11 cellular contexts compared by ENCODE assay signal in the genomic region with DNA sequence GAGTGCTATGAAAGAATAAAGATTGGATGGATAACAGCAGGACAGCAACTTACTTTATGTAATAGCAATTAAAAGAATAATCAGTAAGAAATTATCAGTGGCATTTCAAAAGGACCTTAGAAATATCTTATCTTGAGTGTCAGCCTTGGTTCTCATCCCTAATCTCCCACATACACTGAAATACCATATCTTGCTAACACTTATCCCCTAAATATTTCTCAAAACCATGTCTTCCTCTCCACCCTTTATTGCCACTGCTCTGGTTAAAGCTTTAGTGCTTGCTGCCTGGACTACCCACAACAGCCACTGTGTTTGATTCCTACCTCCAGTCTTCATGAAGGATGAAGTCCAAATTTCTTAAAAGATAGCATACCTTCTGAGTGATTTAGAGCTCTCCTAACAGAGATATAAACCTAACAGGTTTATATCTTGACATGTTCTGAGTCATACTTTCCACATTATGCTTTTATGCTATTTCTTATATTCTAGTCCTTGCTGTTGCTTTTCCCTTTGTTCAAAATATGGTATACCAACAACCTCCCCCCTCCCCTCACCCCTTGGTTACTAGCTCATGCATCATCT.
DNase-seq lines count a peak whose midpoint lies in the region; ATAC-seq and TF ChIP-seq lines count a peak whose summit lies in the region.
"Had no signal": no experiment of that assay in that cellular context is flagged by ENCODE, and none has a peak within 500 bp of the region (broad histone marks: within the 10 kb centered on the region; RNA-seq: fewer than 3 reads in every experiment).

No MANE protein-coding gene starts in this region.

- H3K9ac ChIP-seq in mammary epithelial cell (ENCODE audit: insufficient read depth, low read length), result no peak overlapping the region
- no peak overlapping the region for H3K9ac ChIP-seq in SU-DHL-6 (ENCODE audit: low read length)

- no peaks in the 10 kb centered on the region for H3K27me3 ChIP-seq in mammary epithelial cell (ENCODE audit: insufficient read depth, low read length)
- H3K27me3 ChIP-seq in SU-DHL-6 (ENCODE audit: low read length), result no peaks in the 10 kb centered on the region

- POLR2A ChIA-PET in MCF 10A (lab: Yijun Ruan, JAX), result interaction anchor here (0.6 kb wide), 1 partner anchor 91 kb away, joined by 3 read pairs; no protein-coding TSS in a partner anchor

- dilution Hi-C loops in mammary epithelial cell (cut with HindIII; ENCODE audit: low sequenced_read_pairs), result no loop called here

- BruUV-seq in MCF 10A (replicated peaks; lab: Mats Ljungman, UMichigan) (no TSS peak), mammary epithelial cell (replicated peaks; lab: Mats Ljungman, UMichigan) (no TSS peak)

- H3K4me3 Mint-ChIP-seq in MCF 10A (ENCODE audit: unreplicated experiment), result no peak overlapping the region
- no peak overlapping the region for H3K4me3 Mint-ChIP-seq in type B pancreatic cell
- H3K4me3 Mint-ChIP-seq: CD4-positive, alpha-beta memory T cell had no signal

- no peaks in the 10 kb centered on the region for H3K9me3 Mint-ChIP-seq in MCF 10A (ENCODE audit: unreplicated experiment)
- H3K9me3 Mint-ChIP-seq in type B pancreatic cell, result no peaks in the 10 kb centered on the region
- H3K9me3 Mint-ChIP-seq: CD4-positive, alpha-beta memory T cell had no signal

- CTCF ChIA-PET in MCF 10A (lab: Yijun Ruan, JAX) (interaction anchor here (0.5 to 1.9 kb wide), 14 partner anchors 12 to 780 kb away, joined by 3 to 7 read pairs (median 4); no protein-coding TSS in a partner anchor), mammary epithelial cell (lab: Charles Lee; ENCODE audit: low non-redundant PET) (interaction anchor here (0.6 kb wide), 1 partner anchor 235 kb away, joined by 5 read pairs; no protein-coding TSS in a partner anchor)

- H3K4me1 ChIP-seq in mammary epithelial cell (ENCODE audit: insufficient read depth, low read length), result no peaks in the 10 kb centered on the region

- H3K27ac ChIP-seq in mammary epithelial cell (ENCODE audit: insufficient read depth, low read depth, low read length) (no peak overlapping the region), SU-DHL-6 (ENCODE audit: low read depth, low read length) (peak overlapping the region; percentile 9; the same call in 1 of the 2 replicates)

- H3K36me3 Mint-ChIP-seq in MCF 10A (ENCODE audit: insufficient read depth, unreplicated experiment), result no peaks in the 10 kb centered on the region
- no peaks in the 10 kb centered on the region for H3K36me3 Mint-ChIP-seq in type B pancreatic cell

- H4K20me1 ChIP-seq in mammary epithelial cell (ENCODE audit: insufficient read depth, low read length) (no peaks in the 10 kb centered on the region), SU-DHL-6 (ENCODE audit: low read depth, low read length) (no peaks in the 10 kb centered on the region)

- H2AFZ ChIP-seq in mammary epithelial cell (ENCODE audit: low read depth, low read length), result no peak overlapping the region
- H2AFZ ChIP-seq in SU-DHL-6 (ENCODE audit: low read depth, low read length, severe bottlenecking), result no peak overlapping the region

- no peaks in the 10 kb centered on the region for H3K36me3 ChIP-seq in mammary epithelial cell (ENCODE audit: insufficient read depth, low read length)
- no peaks in the 10 kb centered on the region for H3K36me3 ChIP-seq in SU-DHL-6 (ENCODE audit: low read length)

- H3K27ac Mint-ChIP-seq in MCF 10A (ENCODE audit: low read depth, unreplicated experiment) (peak overlapping the region; percentile 25), type B pancreatic cell (no peak overlapping the region)

- peaks cover 5% of the 10 kb centered on the region for H3K4me1 Mint-ChIP-seq in MCF 10A (ENCODE audit: insufficient read depth, unreplicated experiment)
- no peaks in the 10 kb centered on the region for H3K4me1 Mint-ChIP-seq in type B pancreatic cell (ENCODE audit: unreplicated experiment)
- H3K4me1 Mint-ChIP-seq: CD4-positive, alpha-beta memory T cell had no signal

- intact Hi-C loops in MCF 10A (cut with micrococcal nuclease) (loop anchor here (1.0 to 5.0 kb wide), 6 partner anchors 120 to 780 kb away; a partner anchor contains a TSS), mammary epithelial cell (cut with micrococcal nuclease) (loop anchor here (1.0 to 5.0 kb wide), 3 partner anchors 120 to 447 kb away; no protein-coding TSS in a partner anchor)

- H3K4me2 ChIP-seq in mammary epithelial cell (ENCODE audit: insufficient read depth, low read depth, low read length) (no peak overlapping the region), SU-DHL-6 (ENCODE audit: low read depth, low read length, poor library complexity, severe bottlenecking) (no peak overlapping the region)

- no peaks in the 10 kb centered on the region for H3K9me2 ChIP-seq in SU-DHL-6 (replicated peaks; ENCODE audit: insufficient read depth, low read length)

- H3K27me3 Mint-ChIP-seq in MCF 10A (ENCODE audit: insufficient read depth, unreplicated experiment), result no peaks in the 10 kb centered on the region
- H3K27me3 Mint-ChIP-seq in type B pancreatic cell, result no peaks in the 10 kb centered on the region
- H3K27me3 Mint-ChIP-seq: CD4-positive, alpha-beta memory T cell had no signal

- DNase-seq in MCF 10A (ENCODE audit: unreplicated experiment), result no peak
- no peak for DNase-seq in mammary epithelial cell
- peak; percentile 21 for DNase-seq in fibroblast of the aortic adventitia (ENCODE audit: low read depth)
- no peak for DNase-seq in type B pancreatic cell (ENCODE audit: extremely low spot score, unreplicated experiment)
- no peak for DNase-seq in GM13977 (ENCODE audit: low spot score)
- DNase-seq: NCI-H510A, SIG-M5 had no signal

- in situ Hi-C loops in mammary epithelial cell (cut with MboI; ENCODE audit: low sequenced_read_pairs in 2 of 2), result loop anchor here in 1 of 2 donors (10.0 kb wide), 1 partner anchor 218 kb away; no protein-coding TSS in a partner anchor
- in situ Hi-C loops in GM13977 (cut with MboI; ENCODE audit: low pct_unique_long_range_greater_than_20kb, low sequenced_read_pairs, unreplicated experiment), result loop anchor here (25.0 kb wide), 2 partner anchors 200 to 450 kb away; a partner anchor contains a TSS

- H3F3A ChIP-seq in SU-DHL-6 (ENCODE audit: insufficient read depth), result no peaks in the 10 kb centered on the region; the same call in 1 of the 2 replicates

- ATAC-seq in esophagus mucosa (no peak), GM19023 (IDR thresholded peaks at IDR 0.05; ENCODE audit: unreplicated experiment) (no peak)

- TF ChIP-seq CTCF in MCF 10A (IDR thresholded peaks at IDR 0.05; ENCODE audit: unreplicated experiment), result no peak
- no peak for TF ChIP-seq CTCF in mammary epithelial cell (conservative IDR thresholded peaks at IDR 0.05 in 1 of 2, IDR thresholded peaks at IDR 0.05 in 1 of 2; ENCODE audit: extremely low read depth in 1 of 2, insufficient read depth in 1 of 2, low read depth in 1 of 2, low read length in 2 of 2)
- no peak for TF ChIP-seq CTCF in SU-DHL-6 (IDR thresholded peaks at IDR 0.05; ENCODE audit: insufficient read depth, low read length, poor library complexity, severe bottlenecking)
- no peak for TF ChIP-seq CTCF in fibroblast of the aortic adventitia (IDR thresholded peaks at IDR 0.05; ENCODE audit: insufficient read depth, low read length)
- no peak for TF ChIP-seq CTCF in type B pancreatic cell (conservative IDR thresholded peaks at IDR 0.05)
- no peak for TF ChIP-seq CTCF in GM13977 (IDR thresholded peaks at IDR 0.05; ENCODE audit: extremely low read depth, insufficient read depth, missing control alignments)

- H3K4me3 ChIP-seq in mammary epithelial cell (replicated peaks in 1 of 3; ENCODE audit: insufficient read depth in 1 of 3, low read depth in 2 of 3, low read length in 3 of 3) (no peak overlapping the region), SU-DHL-6 (ENCODE audit: insufficient read depth, low read length, poor library complexity, severe bottlenecking) (no peak overlapping the region), fibroblast of the aortic adventitia (ENCODE audit: low read depth, low read length) (no peak overlapping the region)

- no peaks in the 10 kb centered on the region for H3K79me2 ChIP-seq in mammary epithelial cell (ENCODE audit: insufficient read depth, low read length)
- H3K79me2 ChIP-seq in SU-DHL-6 (ENCODE audit: insufficient read depth, low read length), result no peaks in the 10 kb centered on the region

- H3K9me3 ChIP-seq in mammary epithelial cell (replicated peaks; ENCODE audit: insufficient read depth, low read length) (no peaks in the 10 kb centered on the region), SU-DHL-6 (ENCODE audit: insufficient read depth, low read length) (no peaks in the 10 kb centered on the region)
